1 cellular context compared by ENCODE assay signal in the genomic region with DNA sequence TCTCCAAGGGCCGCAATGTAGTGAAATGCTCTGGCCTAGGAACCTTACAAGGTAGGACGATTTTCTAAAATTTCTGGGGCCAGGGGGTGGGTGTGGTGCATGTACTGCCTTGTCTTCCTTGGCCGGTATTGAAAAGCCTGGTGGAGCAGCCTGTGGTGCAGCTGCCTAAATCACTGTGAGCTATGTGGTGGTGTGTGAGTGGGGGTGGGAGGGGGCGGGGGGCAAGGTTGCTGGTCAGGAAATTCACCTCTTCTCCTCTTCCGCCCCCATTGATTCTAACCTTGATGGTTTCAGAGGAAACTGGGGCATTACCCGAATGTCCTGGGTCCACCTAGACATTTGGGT.
TF ChIP-seq lines count a peak whose summit lies in the region.

No MANE protein-coding gene starts in this region.

TF ChIP-seq in HEK293, 187 proteins besides CTCF, POLR2A, EP300 and RAD21 (continued from another document):
- TF ChIP-seq KLF17 (tag by site-specific recombination; IDR thresholded peaks at IDR 0.05) (no peak), ZNF600 (tag by site-specific recombination; IDR thresholded peaks at IDR 0.05) (no peak), ZNF133 (tag by site-specific recombination; IDR thresholded peaks at IDR 0.05) (no peak), ZNF416 (tag by site-specific recombination; IDR thresholded peaks at IDR 0.05) (no peak), PRDM2 (tag by site-specific recombination; IDR thresholded peaks at IDR 0.05; ENCODE audit: borderline replicate concordance) (no peak), ZNF514 (tag by site-specific recombination; IDR thresholded peaks at IDR 0.05) (no peak)
- TF ChIP-seq, protein P1, sequence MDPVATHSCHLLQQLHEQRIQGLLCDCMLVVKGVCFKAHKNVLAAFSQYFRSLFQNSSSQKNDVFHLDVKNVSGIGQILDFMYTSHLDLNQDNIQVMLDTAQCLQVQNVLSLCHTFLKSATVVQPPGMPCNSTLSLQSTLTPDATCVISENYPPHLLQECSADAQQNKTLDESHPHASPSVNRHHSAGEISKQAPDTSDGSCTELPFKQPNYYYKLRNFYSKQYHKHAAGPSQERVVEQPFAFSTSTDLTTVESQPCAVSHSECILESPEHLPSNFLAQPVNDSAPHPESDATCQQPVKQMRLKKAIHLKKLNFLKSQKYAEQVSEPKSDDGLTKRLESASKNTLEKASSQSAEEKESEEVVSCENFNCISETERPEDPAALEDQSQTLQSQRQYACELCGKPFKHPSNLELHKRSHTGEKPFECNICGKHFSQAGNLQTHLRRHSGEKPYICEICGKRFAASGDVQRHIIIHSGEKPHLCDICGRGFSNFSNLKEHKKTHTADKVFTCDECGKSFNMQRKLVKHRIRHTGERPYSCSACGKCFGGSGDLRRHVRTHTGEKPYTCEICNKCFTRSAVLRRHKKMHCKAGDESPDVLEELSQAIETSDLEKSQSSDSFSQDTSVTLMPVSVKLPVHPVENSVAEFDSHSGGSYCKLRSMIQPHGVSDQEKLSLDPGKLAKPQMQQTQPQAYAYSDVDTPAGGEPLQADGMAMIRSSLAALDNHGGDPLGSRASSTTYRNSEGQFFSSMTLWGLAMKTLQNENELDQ (tag by site-specific recombination; IDR thresholded peaks at IDR 0.05; ENCODE audit: low read depth): no peak
TF ChIP-seq in HEK293: peak in this region for 0.
